Comparison of ENCODE assay signal across 20 cellular contexts in genomic region chr6:118912646-118913045, GRCh38. TPM values are rescaled to one million over a fixed set of nuclear protein-coding genes. Genes with fewer than 3 reads are reported as not detected.
A peak's percentile ranks its signal among the peaks of the same experiment; 100 is the strongest.
DNase-seq lines count a peak whose midpoint lies in the region; ATAC-seq and TF ChIP-seq lines count a peak whose summit lies in the region.
"Had no signal": no experiment of that assay in that cellular context is flagged by ENCODE, and none has a peak within 500 bp of the region (broad histone marks: within the 10 kb centered on the region; RNA-seq: fewer than 3 reads in every experiment).

No MANE protein-coding gene starts in this region.

- no peaks in the 10 kb centered on the region for H3K9me3 Mint-ChIP-seq in CD8-positive, alpha-beta T cell
- no peaks in the 10 kb centered on the region for H3K9me3 Mint-ChIP-seq in brain
- H3K9me3 Mint-ChIP-seq in immature natural killer cell: no peaks in the 10 kb centered on the region
- H3K9me3 Mint-ChIP-seq: activated naive CD8-positive, alpha-beta T cell treated with anti-CD3 and anti-CD28 coated beads, Interleukin-2, amount 10 ng/mL, durations not matched to agents 7 days and 5 days; natural killer cell treated with Interleukin-12 subunit alpha and Interleukin-12 subunit beta and Interleukin-15 and Interleukin-18, amount 100 ng/mL, for 72 hours; stimulated activated naive B cell treated with anti-CD40 and anti-IgM and Interleukin-4, amounts not matched to agents 10 μg/mL and 1 μg/mL and 100 μg/mL, for 72 hours had no signal

- H3K36me3 ChIP-seq in CD8-positive, alpha-beta T cell (ENCODE audit: insufficient read depth, low read length): peaks cover 47% of the 10 kb centered on the region

- no peaks in the 10 kb centered on the region for H3K4me1 ChIP-seq in CD8-positive, alpha-beta T cell (ENCODE audit: insufficient read depth, low read length)
- H3K4me1 ChIP-seq: parathyroid adenoma, sigmoid colon had no signal

- ATAC-seq in CD8-positive, alpha-beta T cell: no peak
- ATAC-seq: K562; natural killer cell treated with Interleukin-12 subunit alpha and Interleukin-12 subunit beta and Interleukin-15 and Interleukin-18, amount 100 ng/mL, for 72 hours; stimulated activated naive B cell treated with anti-CD40 and anti-IgM and Interleukin-4, amounts not matched to agents 10 μg/mL and 1 μg/mL and 100 μg/mL, for 72 hours had no signal

- H3K36me3 Mint-ChIP-seq in CD8-positive, alpha-beta T cell: peaks cover 78% of the 10 kb centered on the region
- H3K36me3 Mint-ChIP-seq in brain (peaks cover 62% of the 10 kb centered on the region), immature natural killer cell (peaks cover 12 to 50% (median 23%) of the 10 kb centered on the region in 3 donors)

- POLR2A ChIA-PET in CD8-positive, alpha-beta T cell (lab: Charles Lee): interaction anchor here (1.8 kb wide), 1 partner anchor 22 kb away, joined by 6 read pairs; the partner anchor contains the start of gene MCM9

- no peaks in the 10 kb centered on the region for H3K27me3 Mint-ChIP-seq in CD8-positive, alpha-beta T cell (ENCODE audit: low read depth)
- H3K27me3 Mint-ChIP-seq in brain (no peaks in the 10 kb centered on the region), immature natural killer cell (ENCODE audit: low read depth in 3 of 3) (no peaks in the 10 kb centered on the region)
- H3K27me3 Mint-ChIP-seq: activated naive CD8-positive, alpha-beta T cell treated with anti-CD3 and anti-CD28 coated beads, Interleukin-2, amount 10 ng/mL, durations not matched to agents 7 days and 5 days; natural killer cell treated with Interleukin-12 subunit alpha and Interleukin-12 subunit beta and Interleukin-15 and Interleukin-18, amount 100 ng/mL, for 72 hours; stimulated activated naive B cell treated with anti-CD40 and anti-IgM and Interleukin-4, amounts not matched to agents 10 μg/mL and 1 μg/mL and 100 μg/mL, for 72 hours had no signal

- TF ChIP-seq CTCF in CD8-positive, alpha-beta T cell (IDR thresholded peaks at IDR 0.05): no peak
- no peak for TF ChIP-seq CTCF in brain (conservative IDR thresholded peaks at IDR 0.05)

- H3K4me3 ChIP-seq in CD8-positive, alpha-beta T cell (ENCODE audit: low read depth, low read length): no peak overlapping the region
- H3K4me3 ChIP-seq: K562, sigmoid colon had no signal

- no peaks in the 10 kb centered on the region for H3K9me3 ChIP-seq in CD8-positive, alpha-beta T cell (ENCODE audit: low read length)
- H3K9me3 ChIP-seq: sigmoid colon had no signal

- no peak overlapping the region for H3K27ac ChIP-seq in CD8-positive, alpha-beta T cell (ENCODE audit: low read depth, low read length)
- H3K27ac ChIP-seq: brain microvascular endothelial cell, parathyroid adenoma, sigmoid colon had no signal

- no peak for DNase-seq in CD8-positive, alpha-beta T cell
- DNase-seq in G401 (ENCODE audit: low spot score) (peak; percentile 70), NCI-H2227 treated with DMSO at 0.1 percent for 48 hours (lab: John Stamatoyannopoulos, UW) (peak; percentile 78), posterior vena cava (ENCODE audit: low spot score) (no peak), immature natural killer cell (no peak), SIG-M5 (lab: John Stamatoyannopoulos, UW) (no peak)
- DNase-seq in stimulated activated naive CD4-positive, alpha-beta T cell (lab: John Stamatoyannopoulos, UW): no peak
- DNase-seq: activated naive CD8-positive, alpha-beta T cell treated with anti-CD3 and anti-CD28 coated beads, Interleukin-2, amount 10 ng/mL, durations not matched to agents 7 days and 5 days; activated T-cell treated with anti-CD3 and anti-CD28 coated beads, Interleukin-2, amount 50 U/mL, for 1 hour; brain microvascular endothelial cell; EL; hypothalamus; kidney; mammary epithelial cell; sigmoid colon; stimulated activated naive B cell treated with anti-CD40 and anti-IgM and Interleukin-4, amounts not matched to agents 10 μg/mL and 1 μg/mL and 100 μg/mL, for 72 hours had no signal

- H3K4me1 Mint-ChIP-seq in CD8-positive, alpha-beta T cell (ENCODE audit: low read depth): peaks cover 12% of the 10 kb centered on the region
- H3K4me1 Mint-ChIP-seq in brain (peaks cover 9% of the 10 kb centered on the region), immature natural killer cell (peaks cover 0 to 4% of the 10 kb centered on the region in 2 donors)
- H3K4me1 Mint-ChIP-seq: stimulated activated naive B cell treated with anti-CD40 and anti-IgM and Interleukin-4, amounts not matched to agents 10 μg/mL and 1 μg/mL and 100 μg/mL, for 72 hours had no signal

- in situ Hi-C loops in G401 (cut with HindIII; ENCODE audit: low sequenced_read_pairs): no loop called here

- H3K27me3 ChIP-seq in CD8-positive, alpha-beta T cell (ENCODE audit: insufficient read depth, low read length): no peaks in the 10 kb centered on the region
- H3K27me3 ChIP-seq: brain microvascular endothelial cell, sigmoid colon had no signal

- peak overlapping the region; percentile 38 for H3K27ac Mint-ChIP-seq in CD8-positive, alpha-beta T cell
- peak overlapping the region in 4 of 5 experiments; percentile 4 to 75 (median 62) for H3K27ac Mint-ChIP-seq in brain
- H3K27ac Mint-ChIP-seq in immature natural killer cell: peak overlapping the region in 1 of 6 donors; percentile 60
- H3K27ac Mint-ChIP-seq: activated naive CD8-positive, alpha-beta T cell treated with anti-CD3 and anti-CD28 coated beads, Interleukin-2, amount 10 ng/mL, durations not matched to agents 7 days and 5 days; natural killer cell treated with Interleukin-12 subunit alpha and Interleukin-12 subunit beta and Interleukin-15 and Interleukin-18, amount 100 ng/mL, for 72 hours; stimulated activated naive B cell treated with anti-CD40 and anti-IgM and Interleukin-4, amounts not matched to agents 10 μg/mL and 1 μg/mL and 100 μg/mL, for 72 hours had no signal

- no peak overlapping the region for H3K4me3 Mint-ChIP-seq in CD8-positive, alpha-beta T cell
- H3K4me3 Mint-ChIP-seq in brain (peak overlapping the region in 1 of 5 experiments; percentile 33), immature natural killer cell (no peak overlapping the region)
- H3K4me3 Mint-ChIP-seq: activated naive CD8-positive, alpha-beta T cell treated with anti-CD3 and anti-CD28 coated beads, Interleukin-2, amount 10 ng/mL, durations not matched to agents 7 days and 5 days; natural killer cell treated with Interleukin-12 subunit alpha and Interleukin-12 subunit beta and Interleukin-15 and Interleukin-18, amount 100 ng/mL, for 72 hours; stimulated activated naive B cell treated with anti-CD40 and anti-IgM and Interleukin-4, amounts not matched to agents 10 μg/mL and 1 μg/mL and 100 μg/mL, for 72 hours had no signal

- intact Hi-C loops in CD8-positive, alpha-beta T cell (cut with DNase I, micrococcal nuclease): no loop called here
- intact Hi-C loops in posterior vena cava (cut with DNase I): no loop called here

- CTCF ChIA-PET in CD8-positive, alpha-beta T cell (lab: Charles Lee): no interaction called here

RNA-seq across cellular contexts. Expression of gene ASF1A, which starts 18.7 kb away (rescaled TPM):
- 10 to 100 TPM; 15.6 to 17.1 TPM for total RNA-seq in CD8-positive, alpha-beta T cell
- 36.1 and 39.9 TPM in 2 replicates for total RNA-seq in G401 (2014; rRNA removed; shearing (Covaris generic))
- polyA plus RNA-seq in brain (ENCODE audit: insufficient read depth, low read depth, low replicate concordance): 20.2 TPM
- 10 to 100 TPM; 15.2 to 18.0 TPM for total RNA-seq in posterior vena cava
- polyA plus RNA-seq in immature natural killer cell: 10 to 100 TPM; 23.8 to 29.2 (median 26.4) TPM

RNA-seq across cellular contexts. Expression of gene MCM9, which starts 22.3 kb away (rescaled TPM):
- total RNA-seq in CD8-positive, alpha-beta T cell: 10 to 100 TPM; 32.9 to 34.1 TPM
- total RNA-seq in G401 (2014; rRNA removed; shearing (Covaris generic)): 12.5 and 23.4 TPM in 2 replicates
- polyA plus RNA-seq in brain (ENCODE audit: insufficient read depth, low read depth, low replicate concordance) (4.1 TPM), immature natural killer cell (10 to 100 TPM; 15.3 to 23.7 (median 16.8) TPM)
- total RNA-seq in posterior vena cava: 10 to 100 TPM; 10.3 to 12.3 TPM

Comparison
In these comparisons a context has a peak if more than half of its experiments do, and no peak if none do; other contexts are left out.
1. DNase-seq: peak in G401 (single experiment) and NCI-H2227 treated with DMSO at 0.1 percent for 48 hours (single experiment); none in CD8-positive, alpha-beta T cell (0 of 7), posterior vena cava (single experiment), immature natural killer cell (0 of 3), stimulated activated naive CD4-positive, alpha-beta T cell (0 of 6) and SIG-M5 (single experiment).